Comparison of ENCODE assay signal across 8 cellular contexts in the genomic region with DNA sequence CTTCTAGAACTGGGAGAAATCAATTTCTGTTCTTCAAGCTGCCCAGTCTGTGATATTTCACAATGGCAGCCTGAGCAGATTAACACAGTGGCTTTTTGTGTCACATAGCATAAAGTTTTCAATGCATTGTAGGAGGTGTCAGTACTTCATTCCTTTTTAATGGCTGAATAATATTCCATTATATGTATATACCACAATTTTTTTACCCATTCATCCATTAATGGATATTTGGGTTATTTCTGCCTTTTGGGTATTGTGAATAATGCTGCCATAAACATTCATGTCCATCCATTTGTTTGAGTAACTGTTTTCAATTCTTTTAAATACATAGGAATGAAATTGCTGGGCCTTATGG.
"Had no signal": no experiment of that assay in that cellular context is flagged by ENCODE, and none has a peak within 500 bp of the region (broad histone marks: within the 10 kb centered on the region; RNA-seq: fewer than 3 reads in every experiment).

No MANE protein-coding gene starts in this region.

- H3K4me3 ChIP-seq: GM12878 had no signal

- ATAC-seq: GM12878 had no signal

- FAIRE-seq: G401.6, GM12878, GM12891, GM12892, GM18507, GM19239 had no signal

- DNase-seq: GDM1, GF-D8 had no signal
